In the genomic region with DNA sequence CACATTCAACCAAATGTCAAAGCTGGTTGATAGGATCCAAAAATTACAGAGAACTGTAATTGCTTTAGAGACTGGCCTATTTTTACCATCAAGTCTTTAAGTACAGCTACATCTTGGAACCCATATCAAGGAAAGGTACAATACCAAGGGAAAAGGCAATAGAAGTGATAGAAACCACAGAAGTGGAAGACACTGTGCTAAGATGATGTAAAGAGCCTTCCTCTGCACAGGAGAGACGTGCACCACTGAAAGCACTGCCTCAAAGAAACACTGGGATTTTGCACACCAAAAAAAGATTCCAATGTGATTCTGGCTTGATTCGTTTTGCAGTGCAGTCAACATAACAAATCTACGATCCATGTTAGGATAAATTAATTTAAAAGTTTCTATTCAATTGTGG, we compare ENCODE assay signal across 14 cellular contexts.
DNase-seq lines count a peak whose midpoint lies in the region; ATAC-seq and TF ChIP-seq lines count a peak whose summit lies in the region.
"Had no signal": no experiment of that assay in that cellular context is flagged by ENCODE, and none has a peak within 500 bp of the region (broad histone marks: within the 10 kb centered on the region; RNA-seq: fewer than 3 reads in every experiment).

No MANE protein-coding gene starts in this region.

- ATAC-seq in CD8-positive, alpha-beta T cell, result peak; percentile 48
- peak; percentile 16 for ATAC-seq in GM18907 (IDR thresholded peaks at IDR 0.05; ENCODE audit: unreplicated experiment)
- ATAC-seq in effector memory CD8-positive, alpha-beta T cell (replicated peaks), result peak; percentile 56
- no peak for ATAC-seq in PC-3
- ATAC-seq: HepG2 had no signal

- TF ChIP-seq CTCF in CD8-positive, alpha-beta T cell (IDR thresholded peaks at IDR 0.05), result no peak
- TF ChIP-seq CTCF in Peyer's patch (IDR thresholded peaks at IDR 0.05) (no peak), PC-3 (conservative IDR thresholded peaks at IDR 0.05; ENCODE audit: low read depth, low read length) (no peak), chondrocyte (IDR thresholded peaks at IDR 0.05) (no peak)

- no peak for TF ChIP-seq POLR2A in Peyer's patch (IDR thresholded peaks at IDR 0.05)

- H3K9ac ChIP-seq in PC-3 (ENCODE audit: low read length), result no peak overlapping the region

- H3K4me1 Mint-ChIP-seq in CD8-positive, alpha-beta T cell (ENCODE audit: low read depth), result peaks cover 93% of the 10 kb centered on the region
- H3K4me1 Mint-ChIP-seq in effector memory CD8-positive, alpha-beta T cell (ENCODE audit: low read depth in 2 of 2), result peaks cover 74 to 81% of the 10 kb centered on the region in 2 donors
- H3K4me1 Mint-ChIP-seq in chondrocyte (ENCODE audit: low read depth), result peaks cover 8% of the 10 kb centered on the region

- H3K4me1 ChIP-seq in CD8-positive, alpha-beta T cell (ENCODE audit: insufficient read depth, low read length), result peaks cover 86% of the 10 kb centered on the region
- H3K4me1 ChIP-seq in Peyer's patch (peaks cover 0 to 7% (median 0%) of the 10 kb centered on the region in 4 donors), PC-3 (ENCODE audit: insufficient read depth, low read length) (no peaks in the 10 kb centered on the region)
- H3K4me1 ChIP-seq: sigmoid colon had no signal

- H2AFZ ChIP-seq in PC-3 (ENCODE audit: low read length), result no peak overlapping the region

- H3K36me3 Mint-ChIP-seq in CD8-positive, alpha-beta T cell, result peaks cover 20% of the 10 kb centered on the region
- H3K36me3 Mint-ChIP-seq in effector memory CD8-positive, alpha-beta T cell (ENCODE audit: insufficient read depth), result peaks cover 7% of the 10 kb centered on the region
- H3K36me3 Mint-ChIP-seq in chondrocyte (ENCODE audit: low read depth), result peaks cover 7% of the 10 kb centered on the region

- H3K9me2 ChIP-seq in PC-3 (replicated peaks; ENCODE audit: low read length), result no peaks in the 10 kb centered on the region

- H3K27ac ChIP-seq in CD8-positive, alpha-beta T cell (ENCODE audit: low read depth, low read length), result peak overlapping the region; percentile 43
- H3K27ac ChIP-seq in Peyer's patch, result peak overlapping the region in 3 of 4 donors; percentile 20 to 60 (median 23)
- H3K27ac ChIP-seq in PC-3 (ENCODE audit: low read length), result no peak overlapping the region
- H3K27ac ChIP-seq: sigmoid colon, suprapubic skin had no signal

- no peaks in the 10 kb centered on the region for H3K27me3 ChIP-seq in CD8-positive, alpha-beta T cell (ENCODE audit: insufficient read depth, low read length)
- H3K27me3 ChIP-seq in Peyer's patch (no peaks in the 10 kb centered on the region), PC-3 (ENCODE audit: low read length) (peaks cover 3% of the 10 kb centered on the region; the same call in 1 of the 2 replicates)
- H3K27me3 ChIP-seq: sigmoid colon, suprapubic skin had no signal

- H3K36me3 ChIP-seq in CD8-positive, alpha-beta T cell (ENCODE audit: insufficient read depth, low read length), result no peaks in the 10 kb centered on the region
- no peaks in the 10 kb centered on the region for H3K36me3 ChIP-seq in Peyer's patch
- no peaks in the 10 kb centered on the region for H3K36me3 ChIP-seq in PC-3 (ENCODE audit: low read depth, low read length)
- H3K36me3 ChIP-seq: sigmoid colon, suprapubic skin had no signal

- H3K27ac Mint-ChIP-seq in CD8-positive, alpha-beta T cell, result peak overlapping the region; percentile 95
- peak overlapping the region; percentile 88 to 95 for H3K27ac Mint-ChIP-seq in effector memory CD8-positive, alpha-beta T cell
- no peak overlapping the region for H3K27ac Mint-ChIP-seq in chondrocyte (ENCODE audit: unreplicated experiment)
- H3K27ac Mint-ChIP-seq: nephron progenitor cell had no signal

- H4K20me1 ChIP-seq in PC-3 (ENCODE audit: low read length), result no peaks in the 10 kb centered on the region

- no peaks in the 10 kb centered on the region for H3F3A ChIP-seq in PC-3 (ENCODE audit: low read length, unreplicated experiment)

- POLR2A ChIA-PET in CD8-positive, alpha-beta T cell (lab: Charles Lee), result interaction anchor here (1.1 to 1.4 kb wide), 3 partner anchors 16 to 102 kb away, joined by 3 to 4 read pairs (median 3); no protein-coding TSS in a partner anchor
- POLR2A ChIA-PET in PC-3 (lab: Charles Lee; ENCODE audit: unreplicated experiment), result no interaction called here

- H3K9me3 Mint-ChIP-seq in CD8-positive, alpha-beta T cell, result peaks cover 3% of the 10 kb centered on the region
- peaks cover 4 to 8% of the 10 kb centered on the region in 2 donors for H3K9me3 Mint-ChIP-seq in effector memory CD8-positive, alpha-beta T cell
- peaks cover 6% of the 10 kb centered on the region for H3K9me3 Mint-ChIP-seq in chondrocyte (ENCODE audit: low read depth)

- no peaks in the 10 kb centered on the region for H3K79me2 ChIP-seq in PC-3 (ENCODE audit: low read length)

- no peak overlapping the region for H3K4me2 ChIP-seq in PC-3 (ENCODE audit: low read length)

- H3K9me3 ChIP-seq in CD8-positive, alpha-beta T cell (ENCODE audit: low read length), result no peaks in the 10 kb centered on the region
- H3K9me3 ChIP-seq in Peyer's patch, result no peaks in the 10 kb centered on the region
- H3K9me3 ChIP-seq in PC-3 (ENCODE audit: low read length), result no peaks in the 10 kb centered on the region
- H3K9me3 ChIP-seq: sigmoid colon, suprapubic skin had no signal

- peak overlapping the region; percentile 77 for H3K4me3 Mint-ChIP-seq in CD8-positive, alpha-beta T cell
- peak overlapping the region; percentile 72 to 80 for H3K4me3 Mint-ChIP-seq in effector memory CD8-positive, alpha-beta T cell
- H3K4me3 Mint-ChIP-seq in chondrocyte (ENCODE audit: unreplicated experiment), result no peak overlapping the region
- H3K4me3 Mint-ChIP-seq: nephron progenitor cell had no signal

- no peaks in the 10 kb centered on the region for H3K27me3 Mint-ChIP-seq in CD8-positive, alpha-beta T cell (ENCODE audit: low read depth)
- no peaks in the 10 kb centered on the region for H3K27me3 Mint-ChIP-seq in effector memory CD8-positive, alpha-beta T cell
- no peaks in the 10 kb centered on the region for H3K27me3 Mint-ChIP-seq in chondrocyte (ENCODE audit: low read depth)

- DNase-seq in CD8-positive, alpha-beta T cell, result no peak
- no peak for DNase-seq in Peyer's patch
- no peak for DNase-seq in effector memory CD8-positive, alpha-beta T cell
- no peak for DNase-seq in UCSD-AML1 (lab: John Stamatoyannopoulos, UW; ENCODE audit: unreplicated experiment)
- DNase-seq in PC-3, result no peak
- no peak for DNase-seq in mesenteric fat pad (ENCODE audit: low spot score)
- no peak for DNase-seq in chondrocyte (ENCODE audit: low spot score)
- DNase-seq: left colon, NCI-H187, nephron progenitor cell, sigmoid colon had no signal

- intact Hi-C loops in CD8-positive, alpha-beta T cell (cut with DNase I, micrococcal nuclease), result loop anchor here (2.0 to 5.0 kb wide), 3 partner anchors 14 to 101 kb away; a partner anchor contains a TSS
- intact Hi-C loops in PC-3 (cut with micrococcal nuclease), result no loop called here

- BruUV-seq in PC-3 (replicated peaks; lab: Mats Ljungman, UMichigan), result no TSS peak

- peak overlapping the region; percentile 8 for H3K4me3 ChIP-seq in CD8-positive, alpha-beta T cell (ENCODE audit: low read depth, low read length)
- H3K4me3 ChIP-seq in Peyer's patch (no peak overlapping the region), PC-3 (ENCODE audit: low read length) (no peak overlapping the region)
- H3K4me3 ChIP-seq: sigmoid colon, suprapubic skin had no signal

- CTCF ChIA-PET in CD8-positive, alpha-beta T cell (lab: Charles Lee), result interaction anchor here (1.0 to 1.2 kb wide), 2 partner anchors 62 to 102 kb away, joined by 4 to 5 read pairs; no protein-coding TSS in a partner anchor
- CTCF ChIA-PET in PC-3 (lab: Charles Lee), result no interaction called here
